In the genomic region with DNA sequence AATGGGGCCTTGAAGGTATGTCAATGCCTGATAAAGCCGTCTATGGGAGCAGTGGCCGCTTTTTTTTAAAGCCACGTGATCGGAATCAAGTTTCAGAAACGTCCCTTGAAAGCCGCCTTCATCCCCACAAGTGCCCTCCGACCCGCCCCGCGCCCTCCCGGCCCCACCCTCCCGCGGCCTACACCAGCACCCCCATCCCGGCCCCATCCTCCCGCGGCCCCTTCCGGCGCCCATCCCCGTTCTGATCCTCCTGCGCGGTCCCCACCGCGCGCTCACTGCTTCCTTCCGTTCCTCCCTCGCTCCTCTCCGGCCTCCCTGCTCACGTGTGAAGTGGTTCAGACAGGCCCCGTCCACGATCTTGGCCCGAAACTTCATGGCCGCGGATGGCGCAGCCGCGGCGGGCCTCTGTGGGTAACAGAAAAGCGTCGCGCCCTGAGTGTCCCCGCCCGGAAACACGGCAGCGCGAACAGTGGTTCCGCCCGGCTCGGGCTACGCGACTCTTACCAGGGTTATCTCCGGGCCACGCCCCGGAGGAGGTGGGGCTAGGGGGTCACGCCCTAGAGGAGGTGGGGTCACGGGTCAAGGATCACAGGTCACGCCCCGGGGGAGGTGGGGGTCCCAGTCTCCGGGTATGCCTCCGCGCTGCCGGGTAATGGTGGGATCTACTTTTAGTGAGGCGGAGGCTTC, we compare ENCODE assay signal across 1 cellular context.
TF ChIP-seq lines count a peak whose summit lies in the region.

Gene HUS1 (minus strand): TSS at position 471 of the 687 bp plus-strand sequence. CDS start 96 bp downstream, at position 375.

TF ChIP-seq in HepG2, 621 proteins besides CTCF, POLR2A, EP300 and RAD21 (continued from another document and continues in another):
- TF ChIP-seq CENPBD1 (CRISPR knock-in tag; IDR thresholded peaks at IDR 0.05; ENCODE audit: borderline replicate concordance, low read depth): no peak
- TF ChIP-seq, protein P1, sequence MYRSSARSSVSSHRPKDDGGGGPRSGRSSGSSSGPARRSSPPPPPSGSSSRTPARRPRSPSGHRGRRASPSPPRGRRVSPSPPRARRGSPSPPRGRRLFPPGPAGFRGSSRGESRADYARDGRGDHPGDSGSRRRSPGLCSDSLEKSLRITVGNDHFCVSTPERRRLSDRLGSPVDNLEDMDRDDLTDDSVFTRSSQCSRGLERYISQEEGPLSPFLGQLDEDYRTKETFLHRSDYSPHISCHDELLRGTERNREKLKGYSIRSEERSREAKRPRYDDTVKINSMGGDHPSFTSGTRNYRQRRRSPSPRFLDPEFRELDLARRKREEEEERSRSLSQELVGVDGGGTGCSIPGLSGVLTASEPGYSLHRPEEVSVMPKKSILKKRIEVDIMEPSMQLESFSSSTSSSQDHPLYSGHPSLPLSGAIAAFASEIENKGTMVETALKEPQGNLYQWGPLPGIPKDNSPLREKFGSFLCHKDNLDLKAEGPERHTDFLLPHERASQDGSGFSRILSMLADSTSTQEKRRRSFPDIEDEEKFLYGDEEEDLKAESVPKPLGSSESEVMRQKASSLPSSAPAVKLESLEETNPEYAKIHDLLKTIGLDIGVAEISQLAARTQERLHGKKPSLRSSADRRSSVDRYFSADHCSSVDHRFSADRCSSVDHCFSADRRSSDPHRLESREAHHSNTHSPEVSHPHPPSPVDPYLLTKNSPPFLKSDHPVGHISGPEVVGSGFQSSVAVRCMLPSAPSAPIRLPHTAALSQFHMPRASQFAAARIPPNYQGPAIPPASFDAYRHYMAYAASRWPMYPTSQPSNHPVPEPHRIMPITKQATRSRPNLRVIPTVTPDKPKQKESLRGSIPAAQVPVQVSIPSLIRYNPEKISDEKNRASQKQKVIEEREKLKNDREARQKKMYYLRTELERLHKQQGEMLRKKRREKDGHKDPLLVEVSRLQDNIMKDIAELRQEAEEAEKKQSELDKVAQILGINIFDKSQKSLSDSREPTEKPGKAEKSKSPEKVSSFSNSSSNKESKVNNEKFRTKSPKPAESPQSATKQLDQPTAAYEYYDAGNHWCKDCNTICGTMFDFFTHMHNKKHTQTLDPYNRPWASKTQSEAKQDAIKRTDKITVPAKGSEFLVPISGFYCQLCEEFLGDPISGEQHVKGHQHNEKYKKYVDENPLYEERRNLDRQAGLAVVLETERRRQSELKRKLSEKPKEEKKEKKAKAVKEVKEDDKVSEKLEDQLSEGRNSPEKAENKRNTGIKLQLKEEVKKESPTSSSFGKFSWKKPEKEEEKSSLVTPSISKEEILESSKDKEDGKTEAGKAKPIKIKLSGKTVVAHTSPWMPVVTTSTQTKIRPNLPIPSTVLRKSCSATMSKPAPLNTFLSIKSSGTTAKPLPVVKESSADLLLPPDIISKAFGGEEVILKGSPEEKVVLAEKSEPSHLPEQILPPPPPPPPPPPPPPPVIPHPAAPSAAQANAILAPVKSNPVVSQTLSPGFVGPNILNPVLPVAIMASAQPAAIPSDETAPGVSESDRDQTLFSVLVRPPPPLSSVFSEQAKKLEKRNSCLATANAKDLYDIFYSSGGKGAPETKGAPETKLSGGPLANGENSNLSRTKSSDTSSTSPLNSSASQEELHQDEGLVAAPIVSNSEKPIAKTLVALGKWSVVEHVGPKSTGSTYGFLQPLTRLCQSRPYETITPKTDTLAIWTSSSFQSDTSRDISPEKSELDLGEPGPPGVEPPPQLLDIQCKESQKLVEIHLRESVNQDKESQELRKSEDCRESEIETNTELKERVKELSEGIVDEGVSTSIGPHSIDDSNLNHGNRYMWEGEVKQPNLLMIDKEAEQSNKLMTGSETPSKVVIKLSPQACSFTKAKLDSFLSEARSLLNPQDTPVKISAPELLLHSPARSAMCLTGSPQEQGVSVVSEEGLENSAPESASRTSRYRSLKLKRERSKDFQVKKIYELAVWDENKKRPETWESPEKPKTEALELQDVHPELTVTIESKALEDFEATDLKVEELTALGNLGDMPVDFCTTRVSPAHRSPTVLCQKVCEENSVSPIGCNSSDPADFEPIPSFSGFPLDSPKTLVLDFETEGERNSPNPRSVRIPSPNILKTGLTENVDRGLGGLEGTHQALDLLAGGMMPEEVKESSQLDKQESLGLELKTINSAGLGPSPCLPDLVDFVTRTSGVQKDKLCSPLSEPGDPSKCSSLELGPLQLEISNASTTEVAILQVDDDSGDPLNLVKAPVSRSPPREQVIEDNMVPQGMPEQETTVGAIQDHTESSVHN (CRISPR knock-in tag; IDR thresholded peaks at IDR 0.05): peak; percentile 80; the same call in 1 of the 2 replicates
- TF ChIP-seq NFIC (IDR thresholded peaks at IDR 0.05; ENCODE audit: low read length): 0 out of 2 replicates have a peak, but pooled peaks have one; percentile 17
- TF ChIP-seq MED1 (CRISPR knock-in tag; IDR thresholded peaks at IDR 0.05): peak; percentile 81
- no peak for TF ChIP-seq DZIP1 (CRISPR knock-in tag; IDR thresholded peaks at IDR 0.05)
- no peak for TF ChIP-seq PCBP2 (optimal IDR thresholded peaks at IDR 0.05; ENCODE audit: low read depth, low read length, poor library complexity, severe bottlenecking)
- TF ChIP-seq ZNF580 (CRISPR knock-in tag; IDR thresholded peaks at IDR 0.05; ENCODE audit: borderline replicate concordance, low read depth): peak; percentile 84; the same call in 1 of the 2 replicates
- no peak for TF ChIP-seq ZNF577 (CRISPR knock-in tag; IDR thresholded peaks at IDR 0.05; ENCODE audit: borderline replicate concordance, low read depth)
- peak; percentile 72; the same call in 1 of the 2 replicates for TF ChIP-seq NCOR1 (IDR thresholded peaks at IDR 0.05; ENCODE audit: borderline replicate concordance, low read length)
- TF ChIP-seq, protein P2, sequence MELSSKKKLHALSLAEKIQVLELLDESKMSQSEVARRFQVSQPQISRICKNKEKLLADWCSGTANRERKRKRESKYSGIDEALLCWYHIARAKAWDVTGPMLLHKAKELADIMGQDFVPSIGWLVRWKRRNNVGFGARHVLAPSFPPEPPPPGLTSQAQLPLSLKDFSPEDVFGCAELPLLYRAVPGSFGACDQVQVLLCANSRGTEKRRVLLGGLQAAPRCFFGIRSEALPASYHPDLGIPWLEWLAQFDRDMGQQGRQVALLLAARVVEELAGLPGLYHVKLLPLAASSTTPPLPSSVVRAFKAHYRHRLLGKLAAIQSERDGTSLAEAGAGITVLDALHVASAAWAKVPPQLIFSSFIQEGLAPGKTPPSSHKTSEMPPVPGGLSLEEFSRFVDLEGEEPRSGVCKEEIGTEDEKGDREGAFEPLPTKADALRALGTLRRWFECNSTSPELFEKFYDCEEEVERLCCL (CRISPR knock-in tag; IDR thresholded peaks at IDR 0.05; ENCODE audit: borderline replicate concordance): no peak
- TF ChIP-seq ZBTB44 (CRISPR knock-in tag; IDR thresholded peaks at IDR 0.05): peak; percentile 92; the same call in 1 of the 2 replicates
- peak; percentile 58; the same call in 1 of the 2 replicates for TF ChIP-seq ZNF724P (CRISPR knock-in tag; IDR thresholded peaks at IDR 0.05; ENCODE audit: borderline replicate concordance)
- peak; percentile 94 for TF ChIP-seq CCAR2 (optimal IDR thresholded peaks at IDR 0.05; ENCODE audit: low read depth, low read length)
- peak; percentile 97 for TF ChIP-seq DR1 (CRISPR knock-in tag; IDR thresholded peaks at IDR 0.05)
- no peak for TF ChIP-seq ATM (IDR thresholded peaks at IDR 0.05; ENCODE audit: borderline replicate concordance)
- TF ChIP-seq RFX3 (CRISPR knock-in tag; IDR thresholded peaks at IDR 0.05): no peak
- peak; percentile 81; the same call in 1 of the 2 replicates for TF ChIP-seq RFXAP (CRISPR knock-in tag; IDR thresholded peaks at IDR 0.05; ENCODE audit: borderline replicate concordance)
- 0 out of 2 replicates have a peak, but pooled peaks have one; percentile 67 for TF ChIP-seq SMAD1 (CRISPR knock-in tag; IDR thresholded peaks at IDR 0.05; ENCODE audit: borderline replicate concordance, low read depth)
- 0 out of 2 replicates have a peak, but pooled peaks have one; percentile 34 for TF ChIP-seq ISX (CRISPR knock-in tag; conservative IDR thresholded peaks at IDR 0.05)
- peak; percentile 83; the same call in 1 of the 2 replicates for TF ChIP-seq ZBTB7B (CRISPR knock-in tag; IDR thresholded peaks at IDR 0.05)
- TF ChIP-seq ZNF674 (CRISPR knock-in tag; IDR thresholded peaks at IDR 0.05; ENCODE audit: low read depth): no peak
- TF ChIP-seq PRPF4 (IDR thresholded peaks at IDR 0.05; ENCODE audit: low read depth, low read length, poor library complexity, severe bottlenecking): no peak
- TF ChIP-seq HMGXB4 (CRISPR knock-in tag; IDR thresholded peaks at IDR 0.05; ENCODE audit: borderline replicate concordance in 1 of 2, low read depth in 1 of 2): peak; percentile 70 to 91; a peak in 2 of 4 replicates
- TF ChIP-seq ZNF350 (CRISPR knock-in tag; IDR thresholded peaks at IDR 0.05; ENCODE audit: borderline replicate concordance, low read depth): peak; percentile 93
- TF ChIP-seq ZNF7 (CRISPR knock-in tag; IDR thresholded peaks at IDR 0.05): no peak
- peak; percentile 99 for TF ChIP-seq NR2C2 (CRISPR knock-in tag; IDR thresholded peaks at IDR 0.05; ENCODE audit: borderline replicate concordance)
- peak; percentile 64 for TF ChIP-seq FOXP4 (CRISPR knock-in tag; IDR thresholded peaks at IDR 0.05)
- TF ChIP-seq ZSCAN29 (CRISPR knock-in tag; conservative IDR thresholded peaks at IDR 0.05): peak; percentile 79; the same call in 1 of the 2 replicates
- TF ChIP-seq TOE1 (CRISPR knock-in tag; IDR thresholded peaks at IDR 0.05): peak; percentile 69; the same call in 1 of the 2 replicates
- no peak for TF ChIP-seq ZNF468 (CRISPR knock-in tag; IDR thresholded peaks at IDR 0.05)
- no peak; the same call in 1 of the 2 replicates for TF ChIP-seq ZNF564 (CRISPR knock-in tag; IDR thresholded peaks at IDR 0.05)
- no peak for TF ChIP-seq SMYD3 (CRISPR knock-in tag; IDR thresholded peaks at IDR 0.05)
- peak; percentile 60; the same call in 1 of the 2 replicates for TF ChIP-seq TOPORS (CRISPR knock-in tag; IDR thresholded peaks at IDR 0.05)
- peak; percentile 69; the same call in 1 of the 2 replicates for TF ChIP-seq GPN1 (CRISPR knock-in tag; IDR thresholded peaks at IDR 0.05; ENCODE audit: borderline replicate concordance)
- peak; percentile 80 for TF ChIP-seq EED (CRISPR knock-in tag; IDR thresholded peaks at IDR 0.05)
- TF ChIP-seq SALL1 (CRISPR knock-in tag; IDR thresholded peaks at IDR 0.05): peak; percentile 93
- 0 out of 2 replicates have a peak, but pooled peaks have one; percentile 66 for TF ChIP-seq FOXJ3 (CRISPR knock-in tag; IDR thresholded peaks at IDR 0.05; ENCODE audit: borderline replicate concordance)
